In the genomic region with DNA sequence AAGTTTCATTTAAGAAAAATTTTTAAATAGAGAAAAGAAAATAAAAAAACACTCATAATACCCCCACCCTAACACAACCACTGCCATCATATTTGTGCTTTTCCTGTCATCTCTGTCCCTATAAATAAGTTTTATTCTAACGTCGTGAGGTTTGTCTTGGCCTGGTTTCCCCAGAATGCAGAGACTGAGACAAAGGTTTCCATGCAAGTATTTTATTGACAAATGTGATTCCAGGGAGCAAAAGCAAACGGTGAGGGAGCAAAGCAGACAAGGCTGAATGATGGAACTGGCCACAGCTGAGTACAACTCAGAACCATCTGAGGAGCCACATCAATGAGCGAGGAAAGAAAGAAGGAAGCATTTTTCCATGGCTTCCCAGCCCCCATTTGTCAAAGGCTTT, we compare ENCODE assay signal across 34 cellular contexts.
"Had no signal": no experiment of that assay in that cellular context is flagged by ENCODE, and none has a peak within 500 bp of the region (broad histone marks: within the 10 kb centered on the region; RNA-seq: fewer than 3 reads in every experiment).

No MANE protein-coding gene starts in this region.

- H3K4me3 ChIP-seq: adrenal gland, ascending aorta, body of pancreas, breast epithelium, cardiac muscle cell had no signal

- DNase-seq: activated effector memory CD4-positive, alpha-beta T cell treated with anti-CD3 and anti-CD28 coated beads, Interleukin-2, amount 50 U/mL, for 16 hours; activated effector memory CD4-positive, alpha-beta T cell treated with Interleukin-2 at 50 U/mL for 16 hours; activated gamma-delta T cell; activated gamma-delta T cell treated with Interleukin-2 at 50 U/mL for 16 hours; activated naive CD4-positive, alpha-beta T cell; activated naive CD4-positive, alpha-beta T cell treated with anti-CD3 and anti-CD28 coated beads for 36 hours; activated naive CD4-positive, alpha-beta T cell treated with anti-CD3 and anti-CD28 coated beads, Interleukin-2, amount 10 ng/mL, durations not matched to agents 7 days and 5 days; activated naive CD4-positive, alpha-beta T cell treated with anti-CD3 and anti-CD28 coated beads, Interleukin-2, amount 50 U/mL, for 16 hours; activated naive CD4-positive, alpha-beta T cell treated with Interleukin-2 at 50 U/mL for 16 hours; activated naive CD8-positive, alpha-beta T cell treated with anti-CD3 and anti-CD28 coated beads for 36 hours; activated naive CD8-positive, alpha-beta T cell treated with anti-CD3 and anti-CD28 coated beads, Interleukin-2, amount 10 ng/mL, durations not matched to agents 7 days and 5 days; activated naive CD8-positive, alpha-beta T cell treated with anti-CD3 and anti-CD28 coated beads, Interleukin-2, amount 50 U/mL, for 24 hours; activated T-cell treated with anti-CD3 and anti-CD28 coated beads, Interleukin-2, amount 50 U/mL, for 1 hour; activated T-cell treated with anti-CD3 and anti-CD28 coated beads, Interleukin-2, amount 50 U/mL, for 24 hours; activated T-cell treated with anti-CD3 and anti-CD28 coated beads, Interleukin-2, amount 50 U/mL, for 4 hours; activated T-cell treated with anti-CD3 and anti-CD28 coated beads, Interleukin-2, amount 50 U/mL, for 48 hours; activated T-cell treated with anti-CD3 and anti-CD28 coated beads, Interleukin-2, amount 50 U/mL, for 72 hours; adrenal gland; amniotic stem cell; amygdala; anterior cingulate cortex; aorta; body of pancreas; brain microvascular endothelial cell; caudate nucleus; central memory CD4-positive, alpha-beta T cell; cerebellar nuclear complex had no signal

- FAIRE-seq: astrocyte, bronchial epithelial cell had no signal

- H3K27me3 ChIP-seq: ascending aorta, body of pancreas, breast epithelium, cardiac muscle cell had no signal

- H3K9me3 ChIP-seq: adrenal gland, ascending aorta, body of pancreas, breast epithelium had no signal

- H3K36me3 ChIP-seq: adrenal gland, ascending aorta, brain microvascular endothelial cell, breast epithelium, cardiac muscle cell had no signal

- H3K4me1 ChIP-seq: adrenal gland, ascending aorta, body of pancreas, breast epithelium had no signal

- H3K27ac ChIP-seq: adrenal gland, ascending aorta, body of pancreas, brain microvascular endothelial cell, breast epithelium, cardiac muscle cell had no signal

- ATAC-seq: activated naive CD4-positive, alpha-beta T cell treated with anti-CD3 and anti-CD28 coated beads, Interleukin-2, amount 50 U/mL, for 72 hours; activated naive CD8-positive, alpha-beta T cell treated with anti-CD3 and anti-CD28 coated beads, Interleukin-2, amount 50 U/mL, for 24 hours; activated T-cell treated with anti-CD3 and anti-CD28 coated beads, Interleukin-2, amount 50 U/mL, for 4 hours; activated T-cell treated with anti-CD3 and anti-CD28 coated beads, Interleukin-2, amount 50 U/mL, for 72 hours; activated T-helper 17 cell treated with anti-CD3 and anti-CD28 coated beads, Interleukin-2, amount 50 U/mL, for 72 hours; body of pancreas had no signal
